ENCODE assay signal across 21 cellular contexts in genomic region chr6:125586074-125586473, GRCh38.
DNase-seq lines count a peak whose midpoint lies in the region; ATAC-seq and TF ChIP-seq lines count a peak whose summit lies in the region.
"Had no signal": no experiment of that assay in that cellular context is flagged by ENCODE, and none has a peak within 500 bp of the region (broad histone marks: within the 10 kb centered on the region; RNA-seq: fewer than 3 reads in every experiment).

No MANE protein-coding gene starts in this region.

- no peak overlapping the region for H3K4me3 ChIP-seq in fibroblast of pulmonary artery (replicated peaks; ENCODE audit: low read depth, low read length)
- no peak overlapping the region for H3K4me3 ChIP-seq in smooth muscle cell
- no peak overlapping the region for H3K4me3 ChIP-seq in gastroesophageal sphincter
- H3K4me3 ChIP-seq in BE2C (ENCODE audit: low read depth, low read length), result no peak overlapping the region
- H3K4me3 ChIP-seq: esophagus muscularis mucosa, prostate gland, testis had no signal

- TF ChIP-seq EP300 in gastroesophageal sphincter (IDR thresholded peaks at IDR 0.05), result no peak

- no peak for ATAC-seq in gastroesophageal sphincter
- ATAC-seq: HepG2; natural killer cell treated with Interleukin-12 subunit alpha and Interleukin-12 subunit beta and Interleukin-15 and Interleukin-18, amount 100 ng/mL, for 72 hours; T-cell had no signal

- no peak for TF ChIP-seq CTCF in fibroblast of pulmonary artery (IDR thresholded peaks at IDR 0.05; ENCODE audit: low read length, missing control alignments)
- TF ChIP-seq CTCF in smooth muscle cell (IDR thresholded peaks at IDR 0.05; ENCODE audit: borderline replicate concordance, insufficient read depth, poor library complexity, severe bottlenecking), result no peak
- TF ChIP-seq CTCF in gastroesophageal sphincter (IDR thresholded peaks at IDR 0.05), result no peak
- TF ChIP-seq CTCF in BE2C (IDR thresholded peaks at IDR 0.05; ENCODE audit: low read depth, low read length), result no peak

- H3K27ac ChIP-seq in smooth muscle cell (ENCODE audit: low read depth) (peak overlapping the region; percentile 72), gastroesophageal sphincter (no peak overlapping the region)
- H3K27ac ChIP-seq: 22Rv1, esophagus muscularis mucosa, prostate gland, testis, VCaP had no signal

- peak overlapping the region; percentile 20 for H2AFZ ChIP-seq in smooth muscle cell (ENCODE audit: low read depth)

- no peaks in the 10 kb centered on the region for H4K20me1 ChIP-seq in smooth muscle cell (ENCODE audit: low read depth)

- H3K36me3 ChIP-seq in smooth muscle cell (ENCODE audit: low read depth) (no peaks in the 10 kb centered on the region), gastroesophageal sphincter (no peaks in the 10 kb centered on the region), BE2C (no peaks in the 10 kb centered on the region)
- H3K36me3 ChIP-seq: esophagus muscularis mucosa, prostate gland had no signal

- H3F3A ChIP-seq in smooth muscle cell (ENCODE audit: low read depth), result peaks cover 12% of the 10 kb centered on the region

- 43% methylated on average over 3 of the region's 3 CpGs for WGBS in smooth muscle cell (ENCODE audit: low lambda C conversion rate)
- 59 to 86% methylated on average over 3 of the region's 3 CpGs for WGBS in gastroesophageal sphincter (ENCODE audit: low coverage in 1 of 2), 2 donors

- H3K27me3 ChIP-seq in smooth muscle cell (ENCODE audit: low read depth) (no peaks in the 10 kb centered on the region), gastroesophageal sphincter (no peaks in the 10 kb centered on the region), BE2C (no peaks in the 10 kb centered on the region; the same call in 1 of the 2 replicates)
- H3K27me3 ChIP-seq: testis had no signal

- H3K79me2 ChIP-seq in smooth muscle cell (ENCODE audit: low read depth), result no peaks in the 10 kb centered on the region

- no peaks in the 10 kb centered on the region for H3K9me3 ChIP-seq in smooth muscle cell (replicated peaks; ENCODE audit: low read depth)
- H3K9me3 ChIP-seq in gastroesophageal sphincter, result no peaks in the 10 kb centered on the region
- H3K9me3 ChIP-seq in BE2C, result no peaks in the 10 kb centered on the region
- H3K9me3 ChIP-seq: esophagus muscularis mucosa, prostate gland, testis had no signal

- no peak overlapping the region for H3K4me2 ChIP-seq in smooth muscle cell

- no peak for TF ChIP-seq POLR2A in gastroesophageal sphincter (IDR thresholded peaks at IDR 0.05)

- DNase-seq in DMS53 (lab: John Stamatoyannopoulos, UW), result peak; percentile 8
- DNase-seq in DMS53 treated with DMSO at 0.1 percent for 48 hours (lab: John Stamatoyannopoulos, UW; ENCODE audit: unreplicated experiment), result no peak
- peak; percentile 36 for DNase-seq in amniotic epithelial cell (ENCODE audit: low read depth)
- DNase-seq in fibroblast of pulmonary artery (ENCODE audit: low read depth), result peak; percentile 23
- DNase-seq in smooth muscle cell (lab: John Stamatoyannopoulos, UW; ENCODE audit: unreplicated experiment), result no peak
- no peak for DNase-seq in stimulated activated CD4-positive, alpha-beta T cell treated with anti-CD3 and anti-CD28 coated beads, Interleukin-12 subunit alpha, Interleukin-12 subunit beta, amount 100 ng/mL, for 4 hours
- DNase-seq in BE2C, result no peak
- DNase-seq: aorta, head of caudate nucleus, immature natural killer cell, NCI-H187 treated with DMSO at 0.1 percent for 48 hours, SHP77, T-cell, testis had no signal

- peaks cover 16% of the 10 kb centered on the region for H3K4me1 ChIP-seq in smooth muscle cell (ENCODE audit: low read depth)
- H3K4me1 ChIP-seq in gastroesophageal sphincter, result no peaks in the 10 kb centered on the region
- H3K4me1 ChIP-seq in BE2C, result no peaks in the 10 kb centered on the region
- H3K4me1 ChIP-seq: prostate gland, testis had no signal

- H3K9ac ChIP-seq in smooth muscle cell (ENCODE audit: low read depth), result peak overlapping the region; percentile 4

Comparison
In these comparisons a context has a peak if more than half of its experiments do, and no peak if none do; other contexts are left out.
1. DNase-seq: peak in DMS53 (single experiment), amniotic epithelial cell (single experiment) and fibroblast of pulmonary artery (single experiment); none in DMS53 treated with DMSO at 0.1 percent for 48 hours (single experiment), smooth muscle cell (single experiment), stimulated activated CD4-positive, alpha-beta T cell treated with anti-CD3 and anti-CD28 coated beads, Interleukin-12 subunit alpha, Interleukin-12 subunit beta, amount 100 ng/mL, for 4 hours (single experiment) and BE2C (single experiment).